Comparison of ENCODE assay signal across 8 cellular contexts in the genomic region with DNA sequence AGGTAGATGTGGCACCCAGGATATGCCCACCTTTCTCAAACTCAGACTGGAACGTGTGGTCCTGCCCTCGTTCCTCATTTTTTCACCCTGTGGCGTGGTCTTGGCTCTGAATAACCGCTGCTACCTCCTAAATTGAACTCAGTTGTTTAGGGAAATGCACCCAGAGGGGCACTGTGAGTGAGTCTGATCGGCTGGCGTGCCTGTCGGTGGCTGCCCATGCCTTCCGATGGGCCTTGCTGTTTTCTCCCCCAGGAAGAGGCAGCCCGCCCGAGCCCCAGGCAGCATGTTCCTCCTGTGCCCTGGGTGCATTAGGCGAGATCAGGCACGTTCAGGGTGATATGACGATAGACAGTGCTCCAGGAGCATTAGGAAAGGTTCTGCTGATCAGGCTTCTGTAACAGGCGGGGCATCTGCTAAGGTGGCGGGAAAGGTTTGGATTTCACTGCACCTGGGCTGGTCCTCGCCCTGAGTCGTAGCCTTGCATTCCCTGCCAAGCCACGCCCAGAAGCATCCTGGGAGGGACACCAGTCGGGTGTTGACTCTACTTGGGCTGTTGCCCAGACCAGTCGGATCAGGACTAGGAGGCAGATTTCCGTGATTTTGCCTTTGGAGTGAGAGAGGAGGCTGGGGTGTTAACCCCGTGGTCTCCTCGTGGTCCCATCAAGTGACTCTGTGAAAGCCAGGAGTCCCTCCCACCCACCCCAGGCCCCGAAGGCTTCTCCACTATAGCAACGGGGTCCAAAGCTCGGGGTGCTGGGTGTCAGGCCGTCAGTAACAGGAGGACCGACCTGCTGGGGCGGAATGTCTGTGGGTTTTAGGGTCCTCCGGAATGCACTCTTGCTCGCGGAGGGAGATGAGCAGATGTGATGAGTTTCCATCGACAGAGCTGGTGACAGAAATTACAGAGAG.
A peak's percentile ranks its signal among the peaks of the same experiment; 100 is the strongest.
DNase-seq lines count a peak whose midpoint lies in the region; ATAC-seq and TF ChIP-seq lines count a peak whose summit lies in the region.

No MANE protein-coding gene starts in this region.

- H3K4ac ChIP-seq in mesenchymal stem cell (ENCODE audit: low read depth in 1 of 2, low read length in 2 of 2) = no peak overlapping the region

- H3K79me1 ChIP-seq in mesenchymal stem cell (replicated peaks; ENCODE audit: low read length, poor library complexity, severe bottlenecking) = no peaks in the 10 kb centered on the region

- H2BK120ac ChIP-seq in mesenchymal stem cell (ENCODE audit: low read depth, low read length) = no peak overlapping the region

- H3K14ac ChIP-seq in mesenchymal stem cell (ENCODE audit: low read length in 2 of 2) = no peak overlapping the region

- TF ChIP-seq POLR2A in breast epithelium (IDR thresholded peaks at IDR 0.05) (no peak), GM18505 (IDR thresholded peaks at IDR 0.05; ENCODE audit: borderline replicate concordance, extremely low read depth, insufficient read depth, insufficient read length) (no peak)

- no peak overlapping the region for H3K23ac ChIP-seq in mesenchymal stem cell (ENCODE audit: low read length in 2 of 2)

- TF ChIP-seq CTCF in breast epithelium (IDR thresholded peaks at IDR 0.05) = no peak

- H3K9me3 ChIP-seq in breast epithelium = no peaks in the 10 kb centered on the region
- no peaks in the 10 kb centered on the region for H3K9me3 ChIP-seq in mesenchymal stem cell (ENCODE audit: control insufficient read depth, low read length)

- ATAC-seq in GM21367 (IDR thresholded peaks at IDR 0.05; ENCODE audit: unreplicated experiment) (no peak), GM19397 (IDR thresholded peaks at IDR 0.05; ENCODE audit: unreplicated experiment) (no peak), GM18873 (IDR thresholded peaks at IDR 0.05; ENCODE audit: low FRiP score, unreplicated experiment) (no peak), GM18505 (IDR thresholded peaks at IDR 0.05; ENCODE audit: unreplicated experiment) (no peak)

- peaks cover 0 to 4% of the 10 kb centered on the region in 2 donors for H3K4me1 ChIP-seq in breast epithelium
- H3K4me1 ChIP-seq in mesenchymal stem cell (ENCODE audit: control insufficient read depth, insufficient read depth, low read depth, low read length) = peaks cover 80% of the 10 kb centered on the region

- no peak overlapping the region for H4K8ac ChIP-seq in mesenchymal stem cell (ENCODE audit: low read length)

- no peak overlapping the region for H4K91ac ChIP-seq in mesenchymal stem cell (ENCODE audit: low read length)

- no peak overlapping the region for H3K4me2 ChIP-seq in mesenchymal stem cell (ENCODE audit: low read length, poor library complexity, severe bottlenecking)

- DNase-seq in COLO668 (lab: John Stamatoyannopoulos, UW; ENCODE audit: unreplicated experiment) = peak; percentile 96
- DNase-seq in NCI-H2081 treated with DMSO at 0.1 percent for 48 hours (lab: John Stamatoyannopoulos, UW) = peak; percentile 93
- peak; percentile 88 to 95 for DNase-seq in breast epithelium (ENCODE audit: low spot score in 2 of 2)
- no peak for DNase-seq in mesenchymal stem cell

- H3K9ac ChIP-seq in mesenchymal stem cell (ENCODE audit: low read length) = peak overlapping the region; percentile 86

- H2BK15ac ChIP-seq in mesenchymal stem cell (ENCODE audit: low read depth, poor library complexity, severe bottlenecking) = no peak overlapping the region

- H2AK5ac ChIP-seq in mesenchymal stem cell (ENCODE audit: low read length, severe bottlenecking) = no peak overlapping the region

- peak overlapping the region in 1 of 2 experiments; percentile 4 for H3K18ac ChIP-seq in mesenchymal stem cell (ENCODE audit: low read depth in 1 of 2, low read length in 2 of 2)

- H3K4me3 ChIP-seq in breast epithelium (peak overlapping the region in 1 of 3 donors; percentile 8), mesenchymal stem cell (ENCODE audit: insufficient read depth in 1 of 2, low read depth in 1 of 2, low read length in 2 of 2) (peak overlapping the region in 1 of 2 experiments; percentile 74)

- peak overlapping the region in 1 of 2 experiments; percentile 4 for H2BK12ac ChIP-seq in mesenchymal stem cell (ENCODE audit: low read length in 2 of 2)

- H2AFZ ChIP-seq in mesenchymal stem cell (ENCODE audit: low read depth, low read length) = no peak overlapping the region

- no peaks in the 10 kb centered on the region for H3K27me3 ChIP-seq in breast epithelium
- H3K27me3 ChIP-seq in mesenchymal stem cell (ENCODE audit: control insufficient read depth in 1 of 2, insufficient read depth in 1 of 2, low read length in 2 of 2) = no peaks in the 10 kb centered on the region

- 91% methylated on average over 33 of the region's 33 CpGs for WGBS in mesenchymal stem cell

- no peak overlapping the region for H2BK5ac ChIP-seq in mesenchymal stem cell (ENCODE audit: low read depth, low read length, poor library complexity, severe bottlenecking)

- H3K27ac ChIP-seq in breast epithelium (peak overlapping the region; percentile 71 to 79), mesenchymal stem cell (ENCODE audit: low read length, poor library complexity, severe bottlenecking) (peak overlapping the region; percentile 71)

- H3K36me3 ChIP-seq in breast epithelium = no peaks in the 10 kb centered on the region
- peaks cover 7 to 58% of the 10 kb centered on the region in 2 experiments for H3K36me3 ChIP-seq in mesenchymal stem cell (ENCODE audit: control insufficient read depth in 1 of 2, insufficient read depth in 2 of 2, low read depth in 1 of 2, low read length in 2 of 2)

- intact Hi-C loops in breast epithelium (cut with DNase I; ENCODE audit: low total_unique reads) = no loop called here
